22 cellular contexts compared by ENCODE assay signal in genomic region chr2:217204358-217204757, GRCh38.
A peak's percentile ranks its signal among the peaks of the same experiment; 100 is the strongest.
DNase-seq lines count a peak whose midpoint lies in the region; ATAC-seq and TF ChIP-seq lines count a peak whose summit lies in the region.
"Had no signal": no experiment of that assay in that cellular context is flagged by ENCODE, and none has a peak within 500 bp of the region (broad histone marks: within the 10 kb centered on the region; RNA-seq: fewer than 3 reads in every experiment).

No MANE protein-coding gene starts in this region.

- no peak overlapping the region for H3K14ac ChIP-seq in IMR-90 (replicated peaks; ENCODE audit: low read depth, low read length)

- H3K4me3 ChIP-seq in IMR-90 (ENCODE audit: insufficient read depth, low read depth, low read length) (no peak overlapping the region), cardiac fibroblast (replicated peaks in 1 of 2; ENCODE audit: low read depth in 2 of 2, low read length in 2 of 2) (no peak overlapping the region)
- H3K4me3 ChIP-seq: heart right ventricle, lower lobe of right lung, sigmoid colon, upper lobe of right lung had no signal

- H3K9me3 ChIP-seq in IMR-90 (ENCODE audit: control insufficient read depth, insufficient read depth, low read length) = peaks cover 7% of the 10 kb centered on the region
- H3K9me3 ChIP-seq: lower lobe of right lung, sigmoid colon, upper lobe of right lung had no signal

- POLR2A ChIA-PET in IMR-90 (lab: Charles Lee; ENCODE audit: unreplicated experiment) = no interaction called here

- peak overlapping the region; percentile 33; the same call in 1 of the 2 replicates for H2BK120ac ChIP-seq in IMR-90 (ENCODE audit: low read depth, low read length)

- no peak for TF ChIP-seq RAD21 in IMR-90 (IDR thresholded peaks at IDR 0.05; ENCODE audit: low read length)

- H3K36me3 ChIP-seq in IMR-90 (ENCODE audit: control insufficient read depth, insufficient read depth, low read length) = no peaks in the 10 kb centered on the region
- H3K36me3 ChIP-seq: heart right ventricle, lower lobe of right lung, sigmoid colon, upper lobe of right lung had no signal

- 0 out of 4 replicates have a peak overlapping the region, but pooled peaks have one; percentile 1 to 57 for H4K8ac ChIP-seq in IMR-90 (ENCODE audit: low read depth in 2 of 2, low read length in 2 of 2)

- BruUV-seq in IMR-90 (replicated peaks; lab: Mats Ljungman, UMichigan) = no TSS peak

- peak overlapping the region; percentile 3; the same call in 2 of the 3 replicates for H2BK15ac ChIP-seq in IMR-90 (ENCODE audit: low read depth, low read length)

- H3K18ac ChIP-seq in IMR-90 (ENCODE audit: low read depth, low read length) = peak overlapping the region; percentile 41; the same call in 1 of the 2 replicates

- intact Hi-C loops in IMR-90 (cut with micrococcal nuclease) = no loop called here

- no peak overlapping the region; the same call in 1 of the 2 replicates for H3K4ac ChIP-seq in IMR-90 (ENCODE audit: low read depth, low read length)

- no CpG with 5 or more reads among the region's 2 CpGs for WGBS in IMR-90 (ENCODE audit: extremely low coverage in 2 of 2, insufficient read length in 1 of 2), 2 experiments

- peak overlapping the region; percentile 61; the same call in 1 of the 2 replicates for H2BK20ac ChIP-seq in IMR-90 (ENCODE audit: low read depth, low read length)

- H4K91ac ChIP-seq in IMR-90 (ENCODE audit: insufficient read depth, low read depth, low read length) = no peak overlapping the region

- no peak overlapping the region for H3K56ac ChIP-seq in IMR-90 (ENCODE audit: extremely low read depth, insufficient read depth, low read length)

- no peak overlapping the region for H3K4me2 ChIP-seq in IMR-90 (ENCODE audit: low read depth, low read length)
- H3K4me2 ChIP-seq: KMS-11 had no signal

- in situ Hi-C loops in IMR-90 (cut with MboI; ENCODE audit: low sequenced_read_pairs) = no loop called here

- no peak overlapping the region for H2AK5ac ChIP-seq in IMR-90 (ENCODE audit: low read depth, low read length)

- no peak overlapping the region for H2AK9ac ChIP-seq in IMR-90 (replicated peaks; ENCODE audit: low read depth, low read length, poor library complexity)

- TF ChIP-seq CTCF in IMR-90 (conservative IDR thresholded peaks at IDR 0.05; ENCODE audit: low read depth, low read length) (no peak), cardiac fibroblast (IDR thresholded peaks at IDR 0.05; ENCODE audit: low read depth, low read length) (no peak)

- ATAC-seq in IMR-90 (ENCODE audit: low read depth) = no peak; the same call in 1 of the 2 replicates
- no peak for ATAC-seq in GM18519 (IDR thresholded peaks at IDR 0.05; ENCODE audit: low FRiP score, unreplicated experiment)
- ATAC-seq: activated CD8-positive, alpha-beta memory T cell treated with anti-CD3 and anti-CD28 coated beads, Interleukin-2, amount 10 ng/mL, durations not matched to agents 7 days and 5 days; heart right ventricle; lower lobe of right lung; upper lobe of right lung had no signal

- H3K9me1 ChIP-seq in IMR-90 (ENCODE audit: insufficient read depth, low read length) = peaks cover 5% of the 10 kb centered on the region; the same call in 1 of the 2 replicates

- peaks cover 2% of the 10 kb centered on the region for H3K4me1 ChIP-seq in IMR-90 (ENCODE audit: control insufficient read depth, insufficient read depth, low read length)
- H3K4me1 ChIP-seq: lower lobe of right lung, sigmoid colon, upper lobe of right lung had no signal

- dilution Hi-C loops in IMR-90 (cut with HindIII; ENCODE audit: low sequenced_read_pairs, unreplicated experiment) = no loop called here

- H2BK5ac ChIP-seq in IMR-90 (ENCODE audit: low read depth, low read length, poor library complexity, severe bottlenecking) = no peak overlapping the region

- H3K23ac ChIP-seq in IMR-90 (ENCODE audit: low read depth, low read length) = no peak overlapping the region

- peak; percentile 13 for DNase-seq in AG08396 (ENCODE audit: low spot score)
- DNase-seq in IMR-90 = peak; percentile 77
- peak; percentile 25 to 74 for DNase-seq in cardiac fibroblast (ENCODE audit: low read depth in 2 of 2)
- DNase-seq in glomerular visceral epithelial cell (ENCODE audit: extremely low spot score) = peak; percentile 29
- no peak for DNase-seq in activated CD4-positive, alpha-beta T cell treated with anti-CD3 and anti-CD28 coated beads, Interleukin-2, amount 50 U/mL, for 4 hours
- no peak for DNase-seq in NCI-H1930 (lab: John Stamatoyannopoulos, UW)
- no peak for DNase-seq in NCI-H1048 (lab: John Stamatoyannopoulos, UW)
- DNase-seq: activated CD4-positive, alpha-beta T cell treated with anti-CD3 and anti-CD28 coated beads, Interleukin-2, amount 10 ng/mL, durations not matched to agents 24 days and 14 days; activated CD8-positive, alpha-beta memory T cell treated with anti-CD3 and anti-CD28 coated beads, Interleukin-2, amount 10 ng/mL, durations not matched to agents 7 days and 5 days; aorta; effector CD4-positive, alpha-beta T cell; heart right ventricle; lower lobe of right lung; NCI-H1092 treated with DMSO at 0.1 percent for 48 hours; NCI-H2029 treated with DMSO at 0.1 percent for 48 hours; NCI-H82; OCI-M1; posterior cingulate gyrus; sigmoid colon; upper lobe of right lung had no signal

- H4K5ac ChIP-seq in IMR-90 (ENCODE audit: low read depth, low read length) = no peak overlapping the region

- no peaks in the 10 kb centered on the region for H3K79me1 ChIP-seq in IMR-90 (ENCODE audit: low read depth in 1 of 2, low read length in 2 of 2)

- H2AFZ ChIP-seq in IMR-90 (replicated peaks; ENCODE audit: low read length, poor library complexity) = no peak overlapping the region

- no peaks in the 10 kb centered on the region for H4K20me1 ChIP-seq in IMR-90 (ENCODE audit: insufficient read depth, low read length)

- no peak for TF ChIP-seq POLR2A in IMR-90 (IDR thresholded peaks at IDR 0.05; ENCODE audit: low read depth, low read length)

- H3K9ac ChIP-seq in IMR-90 (ENCODE audit: low read depth, low read length) = no peak overlapping the region
- H3K9ac ChIP-seq: KMS-11 had no signal

- H3K27ac ChIP-seq in IMR-90 (ENCODE audit: insufficient read depth, low read length) = no peak overlapping the region
- H3K27ac ChIP-seq: heart right ventricle, KMS-11, lower lobe of right lung, upper lobe of right lung had no signal

- CTCF ChIA-PET in IMR-90 (lab: Yijun Ruan, JAX) = interaction anchor here (0.6 kb wide), 1 partner anchor 157 kb away, joined by 3 read pairs; no protein-coding TSS in a partner anchor

- no peaks in the 10 kb centered on the region for H3K27me3 ChIP-seq in IMR-90 (ENCODE audit: control insufficient read depth, insufficient read depth, low read length)
- H3K27me3 ChIP-seq: sigmoid colon, upper lobe of right lung had no signal

TF ChIP-seq in IMR-90, 13 proteins besides CTCF, POLR2A, EP300 and RAD21:
- TF ChIP-seq MAFK (IDR thresholded peaks at IDR 0.05; ENCODE audit: low read depth, low read length) (no peak), FOS (IDR thresholded peaks at IDR 0.05; ENCODE audit: low read depth, low read length) (no peak), SMC3 (IDR thresholded peaks at IDR 0.05; ENCODE audit: low read depth, low read length) (no peak), RCOR1 (IDR thresholded peaks at IDR 0.05; ENCODE audit: insufficient replicate concordance, low read length) (no peak), ELK1 (IDR thresholded peaks at IDR 0.05; ENCODE audit: borderline replicate concordance, low read depth, low read length) (no peak), MAZ (IDR thresholded peaks at IDR 0.05; ENCODE audit: borderline replicate concordance, low read depth, low read length) (no peak), USF2 (IDR thresholded peaks at IDR 0.05; ENCODE audit: low read depth, low read length) (peak; percentile 71)

Comparison
In these comparisons a context has a peak if more than half of its experiments do, and no peak if none do; other contexts are left out.
1. DNase-seq: peak in AG08396 (single experiment), IMR-90 (single experiment), cardiac fibroblast (2 of 2) and glomerular visceral epithelial cell (single experiment); none in activated CD4-positive, alpha-beta T cell treated with anti-CD3 and anti-CD28 coated beads, Interleukin-2, amount 50 U/mL, for 4 hours (0 of 2), NCI-H1930 (0 of 2) and NCI-H1048 (single experiment).